9 cellular contexts compared by ENCODE assay signal in the genomic region with DNA sequence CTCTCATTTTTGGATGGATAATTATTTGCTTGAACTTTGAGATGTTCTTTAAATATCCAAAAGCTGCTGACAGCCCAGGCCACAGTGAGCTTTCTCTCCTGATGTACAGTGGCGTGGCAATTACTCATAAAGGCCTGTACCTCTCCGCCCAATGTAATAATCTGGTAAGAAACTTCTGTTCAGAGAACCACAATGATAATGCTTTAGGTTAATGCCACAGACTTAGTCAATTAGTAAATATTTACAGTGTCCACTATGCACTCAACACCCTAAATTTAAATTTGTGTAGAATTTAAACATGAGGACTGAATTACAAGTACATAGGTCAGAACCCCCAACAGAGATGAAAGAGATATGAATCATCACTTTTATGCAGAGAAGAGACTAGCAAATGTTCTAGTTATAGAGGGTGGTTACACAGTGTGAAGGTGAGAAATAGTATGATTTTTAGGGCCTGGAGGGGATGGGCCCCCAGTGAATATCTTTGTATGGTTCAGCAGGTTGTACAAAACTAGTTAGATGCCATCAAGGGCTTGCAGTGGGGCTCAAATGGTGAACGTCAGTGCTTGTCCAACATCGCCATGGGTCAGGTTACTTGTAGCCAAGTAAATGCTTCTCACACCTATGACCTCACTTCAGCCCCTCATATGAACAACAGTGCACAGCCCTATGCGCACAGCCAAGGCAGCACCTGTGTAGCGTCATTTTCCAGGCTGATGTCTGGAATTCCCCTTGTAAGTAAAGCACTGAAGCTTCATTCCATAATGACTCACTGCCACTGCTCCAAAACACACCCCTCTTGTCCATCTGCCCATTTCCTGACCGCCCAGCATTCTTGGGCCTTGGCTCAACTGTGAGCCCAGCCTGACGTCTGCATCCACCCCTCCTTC. TPM values are rescaled to one million over a fixed set of nuclear protein-coding genes. Genes with fewer than 3 reads are reported as not detected.
DNase-seq lines count a peak whose midpoint lies in the region; ATAC-seq and TF ChIP-seq lines count a peak whose summit lies in the region.
"Had no signal": no experiment of that assay in that cellular context is flagged by ENCODE, and none has a peak within 500 bp of the region (broad histone marks: within the 10 kb centered on the region; RNA-seq: fewer than 3 reads in every experiment).

No MANE protein-coding gene starts in this region.

- no peaks in the 10 kb centered on the region for H3K9me3 ChIP-seq in body of pancreas
- H3K9me3 ChIP-seq in tibial artery: no peaks in the 10 kb centered on the region

- TF ChIP-seq POLR2A in body of pancreas (IDR thresholded peaks at IDR 0.05): no peak

- H3K27me3 ChIP-seq in body of pancreas (no peaks in the 10 kb centered on the region), tibial artery (no peaks in the 10 kb centered on the region)

- H3K4me1 Mint-ChIP-seq in endothelial cell (ENCODE audit: unreplicated experiment): peaks cover 2% of the 10 kb centered on the region

- peak; percentile 74 for DNase-seq in HK-2 (ENCODE audit: unreplicated experiment)
- DNase-seq in body of pancreas: peak; percentile 64 to 87 (median 76)
- DNase-seq in left colon: peak; percentile 23 to 63
- peak; percentile 89 to 95 for DNase-seq in tibial artery
- DNase-seq in endothelial cell (ENCODE audit: low spot score): no peak
- DNase-seq in DMS79 treated with DMSO at 0.1 percent for 48 hours (lab: John Stamatoyannopoulos, UW): no peak
- no peak for DNase-seq in activated effector memory CD4-positive, alpha-beta T cell treated with Interleukin-2 at 50 U/mL for 16 hours
- DNase-seq: naive B cell had no signal

- no peak overlapping the region for H3K4me3 Mint-ChIP-seq in endothelial cell (ENCODE audit: unreplicated experiment)
- H3K4me3 Mint-ChIP-seq: naive B cell had no signal

- H3K27me3 Mint-ChIP-seq in endothelial cell (ENCODE audit: unreplicated experiment): peaks cover 2% of the 10 kb centered on the region
- H3K27me3 Mint-ChIP-seq: naive B cell had no signal

- no peak overlapping the region for H3K27ac Mint-ChIP-seq in endothelial cell (ENCODE audit: unreplicated experiment)

- ATAC-seq in body of pancreas (peak; percentile 90), left colon (peak; percentile 78), GM18517 (IDR thresholded peaks at IDR 0.05; ENCODE audit: unreplicated experiment) (no peak)

- WGBS in body of pancreas, 2 donors: 52 to 61% methylated on average over 8 of the region's 8 CpGs

- no peaks in the 10 kb centered on the region for H3K36me3 Mint-ChIP-seq in endothelial cell (ENCODE audit: low read depth, unreplicated experiment)

- TF ChIP-seq CTCF in body of pancreas (IDR thresholded peaks at IDR 0.05) (no peak), tibial artery (IDR thresholded peaks at IDR 0.05) (no peak), endothelial cell (IDR thresholded peaks at IDR 0.05; ENCODE audit: unreplicated experiment) (no peak)

- no peaks in the 10 kb centered on the region for H3K9me3 Mint-ChIP-seq in endothelial cell (ENCODE audit: unreplicated experiment)
- H3K9me3 Mint-ChIP-seq: naive B cell had no signal

- intact Hi-C loops in body of pancreas (cut with DNase I) (loop anchor here (10.0 kb wide), 1 partner anchor 47 kb away; no protein-coding TSS in a partner anchor), left colon (cut with DNase I, micrococcal nuclease) (no loop called here), tibial artery (cut with DNase I; ENCODE audit: low total_unique reads) (no loop called here)

- H3K27ac ChIP-seq in body of pancreas (peak overlapping the region; percentile 15 to 82 (median 78)), tibial artery (peak overlapping the region; percentile 90 to 98)

- peaks cover 90% of the 10 kb centered on the region for H3K4me1 ChIP-seq in body of pancreas
- peaks cover 14 to 100% (median 76%) of the 10 kb centered on the region in 4 donors for H3K4me1 ChIP-seq in tibial artery

- H3K36me3 ChIP-seq in body of pancreas (replicated peaks in 1 of 2; ENCODE audit: insufficient read depth in 1 of 2, low read depth in 2 of 2) (no peaks in the 10 kb centered on the region), tibial artery (no peaks in the 10 kb centered on the region)

- H3K4me3 ChIP-seq in body of pancreas: no peak overlapping the region
- H3K4me3 ChIP-seq in tibial artery: no peak overlapping the region

RNA-seq across cellular contexts. Expression of a gene that starts 13.3 kb away (rescaled TPM):
- total RNA-seq in body of pancreas: 100 to 1,000 TPM in 1 of 2 donors, 10 to 100 TPM in 1; 50.8 to 136 TPM
- 100 to 1,000 TPM; 100 to 112 TPM for total RNA-seq in left colon
- 32.3 TPM for total RNA-seq in endothelial cell (ENCODE audit: unreplicated experiment)

Comparison
In these comparisons a context has a peak if more than half of its experiments do, and no peak if none do; other contexts are left out.
1. DNase-seq: peak in HK-2 (single experiment), body of pancreas (4 of 4), left colon (2 of 2) and tibial artery (2 of 2); none in endothelial cell (single experiment), DMS79 treated with DMSO at 0.1 percent for 48 hours (single experiment) and activated effector memory CD4-positive, alpha-beta T cell treated with Interleukin-2 at 50 U/mL for 16 hours (single experiment).